21 cellular contexts compared by ENCODE assay signal in the genomic region with DNA sequence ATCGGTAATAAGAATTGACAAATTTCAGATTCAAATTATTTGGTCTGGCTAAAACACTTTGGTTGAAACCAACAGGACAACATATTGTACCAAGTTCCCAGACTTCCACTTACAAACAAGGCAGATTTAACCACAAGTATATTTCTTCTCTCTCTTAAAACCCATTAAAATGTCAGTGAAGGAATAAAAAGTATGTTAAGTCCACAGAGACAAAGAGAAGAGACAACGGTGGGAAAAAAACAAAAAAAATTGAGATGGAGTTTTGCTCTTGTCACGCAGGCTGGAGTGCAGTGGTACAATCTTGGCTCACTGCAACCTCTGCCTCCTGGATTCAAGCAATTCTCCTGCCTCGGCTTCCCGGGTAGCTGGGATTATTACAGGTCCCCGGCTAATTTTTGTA. TPM values are rescaled to one million over a fixed set of nuclear protein-coding genes. Genes with fewer than 3 reads are reported as not detected.
"Had no signal": no experiment of that assay in that cellular context is flagged by ENCODE, and none has a peak within 500 bp of the region (broad histone marks: within the 10 kb centered on the region; RNA-seq: fewer than 3 reads in every experiment).

No MANE protein-coding gene starts in this region.

- H3K9me3 ChIP-seq: esophagus squamous epithelium, left ventricle myocardium inferior, lower lobe of right lung, neutrophil, psoas muscle, right lobe of liver, testis, tibial nerve had no signal

- DNase-seq: effector memory CD8-positive, alpha-beta T cell; esophagus squamous epithelium; foreskin keratinocyte; kidney; left cardiac atrium; left ventricle myocardium inferior; lower lobe of right lung; psoas muscle; retina; right lobe of liver; stimulated activated CD4-positive, alpha-beta T cell treated with anti-CD3 and anti-CD28 coated beads, Interleukin-4, amount 100 ng/mL, for 4 hours; stimulated activated naive B cell treated with anti-CD40 and anti-IgM and Interleukin-4, amounts not matched to agents 10 μg/mL and 1 μg/mL and 100 μg/mL, for 72 hours; stimulated activated naive CD8-positive, alpha-beta T cell treated with anti-CD3 and anti-CD28 coated beads, Interleukin-15, amount 100 ng/mL, for 72 hours; testis had no signal

- H3K27ac ChIP-seq: esophagus squamous epithelium, foreskin keratinocyte, left ventricle myocardium inferior, lower lobe of right lung, neutrophil, psoas muscle, right lobe of liver, testis, tibial nerve had no signal

- H3K27me3 Mint-ChIP-seq: dendritic cell treated with granulocyte-macrophage colony-stimulating factor and Interleukin-4, amounts not matched to agents 40 ng/mL and 50 ng/mL, for 4 days; effector memory CD8-positive, alpha-beta T cell; memory B cell; stimulated activated naive B cell treated with anti-CD40 and anti-IgM and Interleukin-4, amounts not matched to agents 10 μg/mL and 1 μg/mL and 100 μg/mL, for 72 hours; stimulated activated naive CD8-positive, alpha-beta T cell treated with anti-CD3 and anti-CD28 coated beads, Interleukin-15, amount 100 ng/mL, for 72 hours had no signal

- H3K27me3 ChIP-seq: esophagus squamous epithelium, foreskin keratinocyte, neutrophil, right lobe of liver, testis, tibial nerve had no signal

- H3K9me3 Mint-ChIP-seq: dendritic cell treated with granulocyte-macrophage colony-stimulating factor and Interleukin-4, amounts not matched to agents 40 ng/mL and 50 ng/mL, for 4 days; effector memory CD8-positive, alpha-beta T cell; memory B cell; mesothelial cell of epicardium; nephron; stimulated activated naive CD8-positive, alpha-beta T cell treated with anti-CD3 and anti-CD28 coated beads, Interleukin-15, amount 100 ng/mL, for 72 hours had no signal

- H3K4me3 Mint-ChIP-seq: dendritic cell treated with granulocyte-macrophage colony-stimulating factor and Interleukin-4, amounts not matched to agents 40 ng/mL and 50 ng/mL, for 4 days; memory B cell; mesothelial cell of epicardium; nephron; stimulated activated naive B cell treated with anti-CD40 and anti-IgM and Interleukin-4, amounts not matched to agents 10 μg/mL and 1 μg/mL and 100 μg/mL, for 72 hours; stimulated activated naive CD8-positive, alpha-beta T cell treated with anti-CD3 and anti-CD28 coated beads, Interleukin-15, amount 100 ng/mL, for 72 hours had no signal

- H3K4me3 ChIP-seq: esophagus squamous epithelium, left ventricle myocardium inferior, lower lobe of right lung, psoas muscle, right lobe of liver, testis, tibial nerve had no signal

- H3K27ac Mint-ChIP-seq: dendritic cell treated with granulocyte-macrophage colony-stimulating factor and Interleukin-4, amounts not matched to agents 40 ng/mL and 50 ng/mL, for 4 days; memory B cell; nephron; stimulated activated naive B cell treated with anti-CD40 and anti-IgM and Interleukin-4, amounts not matched to agents 10 μg/mL and 1 μg/mL and 100 μg/mL, for 72 hours had no signal

- H3K4me1 ChIP-seq: foreskin keratinocyte, testis had no signal

- H3K36me3 ChIP-seq: right lobe of liver had no signal

RNA-seq across cellular contexts. Expression of a gene that starts 56.8 kb away (rescaled TPM):
- total RNA-seq: lower lobe of right lung, subcutaneous adipose tissue had no signal
